8 cellular contexts compared by ENCODE assay signal in the genomic region with DNA sequence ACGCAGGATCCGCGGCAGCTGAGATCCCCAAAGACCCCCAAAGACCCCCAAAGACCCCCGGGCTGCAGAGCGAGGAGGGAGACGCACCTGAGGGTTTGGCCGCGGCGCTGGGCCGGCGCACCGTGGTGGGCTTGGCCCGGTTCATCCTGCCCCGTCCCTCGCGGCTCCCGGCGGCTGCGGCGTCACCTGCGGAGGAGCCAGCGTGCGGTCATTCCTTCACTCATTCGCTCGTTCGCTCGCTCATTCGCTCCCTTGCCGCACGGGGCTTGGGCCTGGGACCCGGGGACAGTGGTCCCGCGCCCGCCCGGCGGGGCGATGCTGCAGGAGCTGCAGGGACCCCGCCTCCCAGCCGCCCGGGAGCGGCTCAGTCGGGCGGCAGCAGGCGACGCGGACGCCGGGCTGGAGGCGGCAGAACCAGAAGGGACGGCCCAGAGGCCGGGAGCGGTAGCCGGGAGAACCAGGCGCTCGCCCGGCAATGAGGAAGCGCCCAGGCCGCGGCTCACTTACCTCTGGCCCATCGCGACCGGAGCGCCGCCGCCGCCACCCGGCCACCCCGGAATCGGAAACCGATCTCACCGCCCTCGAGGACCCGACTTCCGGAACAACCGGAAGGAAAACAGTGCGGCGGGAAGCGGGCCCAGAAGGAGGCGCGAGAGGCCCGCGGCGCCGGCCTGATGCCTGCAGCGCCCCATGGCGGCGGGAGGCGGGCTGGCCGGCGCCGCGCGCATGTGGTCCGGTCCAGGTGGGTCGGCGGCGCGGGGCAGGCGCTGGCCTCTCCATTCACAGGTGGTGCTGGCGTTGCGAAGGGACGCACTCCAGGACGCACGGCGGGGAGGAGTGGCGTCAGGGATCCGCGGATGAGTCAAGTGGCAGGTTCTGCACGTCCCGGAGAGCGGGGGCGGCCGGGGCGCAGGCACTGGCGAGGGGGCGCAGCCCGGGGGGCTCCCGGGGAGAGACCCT. TPM values are rescaled to one million over a fixed set of nuclear protein-coding genes. Genes with fewer than 3 reads are reported as not detected.
DNase-seq lines count a peak whose midpoint lies in the region; ATAC-seq, FAIRE-seq and TF ChIP-seq lines count a peak whose summit lies in the region.

Gene INTS1, minus strand, starts transcription at position 574 of the 960 bp plus-strand sequence. Its CDS starts 429 bp downstream, at position 145.

- H3K4me3 ChIP-seq in MM.1S (ENCODE audit: low read length) (peak within 1 kb of the TSS; percentile 96), SJCRH30 (peak within 1 kb of the TSS; percentile 81), gastroesophageal sphincter (peak within 1 kb of the TSS; percentile 68 to 100), neutrophil (ENCODE audit: low read depth in 1 of 2, low read length in 1 of 2) (peak within 1 kb of the TSS; percentile 87 to 93)

- H3K27me3 ChIP-seq in H9 (ENCODE audit: insufficient read depth, low read length) (no peaks in the 10 kb centered on the region), MM.1S (replicated peaks; ENCODE audit: insufficient read depth, low read length) (no peaks in the 10 kb centered on the region), SJCRH30 (no peaks in the 10 kb centered on the region), gastroesophageal sphincter (no peaks in the 10 kb centered on the region), neutrophil (no peaks in the 10 kb centered on the region)

- no peak within 1 kb of the TSS for H4K91ac ChIP-seq in H9 (ENCODE audit: insufficient read length, low read depth, low read length)

- no peaks in the 10 kb centered on the region for H3K9me3 Mint-ChIP-seq in H9

- H3K4me2 ChIP-seq in H9 (ENCODE audit: insufficient read depth, insufficient read length, low read length) (peak within 1 kb of the TSS; percentile 91), MM.1S (ENCODE audit: low read depth, low read length) (peak within 1 kb of the TSS; percentile 94)

- H2AFZ ChIP-seq in H9 (ENCODE audit: low read length) (no peak within 1 kb of the TSS), MM.1S (ENCODE audit: low read length) (peak within 1 kb of the TSS; percentile 70; the same call in 1 of the 2 replicates)

- H3K9ac ChIP-seq in H9 (ENCODE audit: extremely low read depth, insufficient read length, low read length) = peak within 1 kb of the TSS; percentile 79
- peak within 1 kb of the TSS; percentile 75 for H3K9ac ChIP-seq in MM.1S (ENCODE audit: low read length)

- TF ChIP-seq CTCF in H9 (conservative IDR thresholded peaks at IDR 0.05) (peak; percentile 88), MM.1S (IDR thresholded peaks at IDR 0.05; ENCODE audit: low read length) (peak; percentile 86), gastroesophageal sphincter (IDR thresholded peaks at IDR 0.05) (peak in 3 of 4 experiments; percentile 95 to 98 (median 96)), neutrophil (IDR thresholded peaks at IDR 0.05) (peak; percentile 88)

- no peak within 1 kb of the TSS for H4K8ac ChIP-seq in H9 (replicated peaks; ENCODE audit: insufficient read length, low read depth, low read length)

- no peak within 1 kb of the TSS for H3K4ac ChIP-seq in H9 (ENCODE audit: low read depth, low read length)

- H2BK15ac ChIP-seq in H9 (ENCODE audit: low read depth, low read length) = no peak within 1 kb of the TSS; the same call in 1 of the 2 replicates

- H3K36me3 Mint-ChIP-seq in H9 (ENCODE audit: insufficient read depth in 1 of 3, low read depth in 3 of 3) = peaks cover 28 to 35% (median 30%) of the 10 kb centered on the region in 3 experiments; a peak in 6 of 7 replicates

- H3K27ac Mint-ChIP-seq in H9 = peak within 1 kb of the TSS in 2 of 3 experiments; percentile 87 to 92; a peak in 2 of 7 replicates

- FAIRE-seq in G401.6 (lab: Jason Lieb, UNC) = peak; percentile 54

- H3K23me2 ChIP-seq in H9 (ENCODE audit: insufficient read length, low read depth, low read length, poor library complexity, severe bottlenecking) = peaks cover 10% of the 10 kb centered on the region

- WGBS in H9 (ENCODE audit: extremely low coverage, insufficient read length, low lambda C conversion rate) = no CpG with 5 or more reads among the region's 118 CpGs
- WGBS in gastroesophageal sphincter (ENCODE audit: low coverage in 1 of 2), 2 donors = 0 to 10% methylated on average over 4 to 7 of the region's 118 CpGs

- H3T11ph ChIP-seq in H9 (ENCODE audit: low read length) = no peak within 1 kb of the TSS

- H3K14ac ChIP-seq in H9 (ENCODE audit: insufficient read depth, low read length) = peak within 1 kb of the TSS; percentile 91

- peaks cover 9 to 25% of the 10 kb centered on the region in 2 experiments for H3K4me1 Mint-ChIP-seq in H9

- H3K4me1 ChIP-seq in H9 (ENCODE audit: insufficient read depth, low read length) (no peaks in the 10 kb centered on the region), MM.1S (ENCODE audit: low read length) (peaks cover 9% of the 10 kb centered on the region; the same call in 1 of the 2 replicates), SJCRH30 (peaks cover 3% of the 10 kb centered on the region; the same call in 1 of the 2 replicates), gastroesophageal sphincter (peaks cover 0 to 39% (median 22%) of the 10 kb centered on the region in 3 donors), neutrophil (ENCODE audit: control insufficient read depth in 1 of 2, insufficient read depth in 1 of 2, low read depth in 1 of 2, low read length in 1 of 2) (peaks cover 33 to 36% of the 10 kb centered on the region in 2 experiments)

- H2BK120ac ChIP-seq in H9 (ENCODE audit: low read depth, low read length, poor library complexity, severe bottlenecking) = no peak within 1 kb of the TSS

- H4K5ac ChIP-seq in H9 (ENCODE audit: insufficient read length, low read depth, low read length) = no peak within 1 kb of the TSS

- H3F3A ChIP-seq in MM.1S (ENCODE audit: insufficient read depth, low read length) = peaks cover 8% of the 10 kb centered on the region; the same call in 1 of the 2 replicates

- H3K9me3 ChIP-seq in H9 (ENCODE audit: control insufficient read depth, low read depth, low read length) (no peaks in the 10 kb centered on the region), MM.1S (replicated peaks; ENCODE audit: insufficient read depth, low read length) (no peaks in the 10 kb centered on the region), SJCRH30 (replicated peaks) (no peaks in the 10 kb centered on the region), gastroesophageal sphincter (no peaks in the 10 kb centered on the region), neutrophil (no peaks in the 10 kb centered on the region)

- no peaks in the 10 kb centered on the region for H3K27me3 Mint-ChIP-seq in H9 (ENCODE audit: low read depth)

- peak within 1 kb of the TSS; percentile 85 for H3K18ac ChIP-seq in H9 (ENCODE audit: insufficient read length, low read depth, low read length)

- H3K27ac ChIP-seq in H9 (ENCODE audit: insufficient read length, low read depth, low read length) (no peak within 1 kb of the TSS), MM.1S (ENCODE audit: low read length) (no peak within 1 kb of the TSS), SJCRH30 (peak within 1 kb of the TSS; percentile 25; the same call in 1 of the 2 replicates), gastroesophageal sphincter (peak within 1 kb of the TSS in 3 of 4 donors; percentile 52 to 80 (median 67)), neutrophil (peak within 1 kb of the TSS; percentile 91), substantia nigra (ENCODE audit: low read depth, low read length, poor library complexity, severe bottlenecking) (peak within 1 kb of the TSS; percentile 51)

- no peak within 1 kb of the TSS for H3K56ac ChIP-seq in H9 (ENCODE audit: insufficient read length, low read depth, low read length)

- peaks cover 14% of the 10 kb centered on the region; the same call in 1 of the 2 replicates for H3K79me2 ChIP-seq in H9 (ENCODE audit: insufficient read depth, low read length)
- H3K79me2 ChIP-seq in MM.1S (ENCODE audit: low read length) = peaks cover 37% of the 10 kb centered on the region

- peak; percentile 65 to 75 for TF ChIP-seq POLR2A in gastroesophageal sphincter (IDR thresholded peaks at IDR 0.05)

- H3K9me2 ChIP-seq in MM.1S (replicated peaks; ENCODE audit: insufficient read depth, low read length) = no peaks in the 10 kb centered on the region

- no peak within 1 kb of the TSS for H2BK5ac ChIP-seq in H9 (ENCODE audit: insufficient read length, low read length)

- TF ChIP-seq EP300 in gastroesophageal sphincter (IDR thresholded peaks at IDR 0.05) = no peak

- H4K20me1 ChIP-seq in H9 (ENCODE audit: control insufficient read depth, insufficient read depth, insufficient read length) = no peaks in the 10 kb centered on the region
- H4K20me1 ChIP-seq in MM.1S (ENCODE audit: insufficient read depth, low read length) = no peaks in the 10 kb centered on the region

- H2BK12ac ChIP-seq in H9 (ENCODE audit: insufficient read length, low read depth, low read length) = no peak within 1 kb of the TSS

- peak; percentile 94 for ATAC-seq in gastroesophageal sphincter

- H3K23ac ChIP-seq in H9 (ENCODE audit: insufficient read length, low read depth, low read length) = no peak within 1 kb of the TSS

- H2BK20ac ChIP-seq in H9 (ENCODE audit: low read depth, low read length, poor library complexity, severe bottlenecking) = no peak within 1 kb of the TSS

- H2AK5ac ChIP-seq in H9 (ENCODE audit: insufficient read length, low read length) = no peak within 1 kb of the TSS

- DNase-seq in H9 = peak; percentile 91
- peak; percentile 93 for DNase-seq in MM.1S
- DNase-seq in SJCRH30 = peak; percentile 80 to 84
- DNase-seq in activated naive CD4-positive, alpha-beta T cell (lab: John Stamatoyannopoulos, UW) = peak; percentile 65 to 85 (median 80)
- DNase-seq in substantia nigra (lab: John Stamatoyannopoulos, UW) = peak; percentile 46 to 95 (median 86)

- H3K4me3 Mint-ChIP-seq in H9 = peak within 1 kb of the TSS; percentile 89 to 97

- H3K36me3 ChIP-seq in MM.1S (replicated peaks; ENCODE audit: insufficient read depth, low read length) (no peaks in the 10 kb centered on the region; the same call in 1 of the 2 replicates), SJCRH30 (no peaks in the 10 kb centered on the region), gastroesophageal sphincter (peaks cover 0 to 39% of the 10 kb centered on the region in 2 donors), neutrophil (peaks cover 39% of the 10 kb centered on the region)

- H3K79me1 ChIP-seq in H9 (ENCODE audit: insufficient read depth, low read depth, low read length, poor library complexity, severe bottlenecking) = no peaks in the 10 kb centered on the region

RNA-seq across cellular contexts. Expression of gene INTS1, which starts in this region (rescaled TPM):
- 133 and 135 TPM in 2 replicates for total RNA-seq in H9 (2021)
- total RNA-seq in SJCRH30 (2014; rRNA removed; shearing (Covaris generic)) = 25.1 and 27.7 TPM in 2 replicates
- 10 to 100 TPM; 29.8 to 65.5 (median 41.4) TPM for total RNA-seq in gastroesophageal sphincter

Comparison
In these comparisons a context has a peak if more than half of its experiments do, and no peak if none do; other contexts are left out.
1. H3K27ac ChIP-seq: peak in SJCRH30 (single experiment), gastroesophageal sphincter (3 of 4), neutrophil (single experiment) and substantia nigra (single experiment); none in H9 (single experiment) and MM.1S (single experiment).
2. Peak in every context shown above with its lines, with median percentiles within 50 percentile points of each other: DNase-seq, CTCF ChIP-seq and H3K4me3 ChIP-seq.